1 cellular context compared by ENCODE assay signal in the genomic region with DNA sequence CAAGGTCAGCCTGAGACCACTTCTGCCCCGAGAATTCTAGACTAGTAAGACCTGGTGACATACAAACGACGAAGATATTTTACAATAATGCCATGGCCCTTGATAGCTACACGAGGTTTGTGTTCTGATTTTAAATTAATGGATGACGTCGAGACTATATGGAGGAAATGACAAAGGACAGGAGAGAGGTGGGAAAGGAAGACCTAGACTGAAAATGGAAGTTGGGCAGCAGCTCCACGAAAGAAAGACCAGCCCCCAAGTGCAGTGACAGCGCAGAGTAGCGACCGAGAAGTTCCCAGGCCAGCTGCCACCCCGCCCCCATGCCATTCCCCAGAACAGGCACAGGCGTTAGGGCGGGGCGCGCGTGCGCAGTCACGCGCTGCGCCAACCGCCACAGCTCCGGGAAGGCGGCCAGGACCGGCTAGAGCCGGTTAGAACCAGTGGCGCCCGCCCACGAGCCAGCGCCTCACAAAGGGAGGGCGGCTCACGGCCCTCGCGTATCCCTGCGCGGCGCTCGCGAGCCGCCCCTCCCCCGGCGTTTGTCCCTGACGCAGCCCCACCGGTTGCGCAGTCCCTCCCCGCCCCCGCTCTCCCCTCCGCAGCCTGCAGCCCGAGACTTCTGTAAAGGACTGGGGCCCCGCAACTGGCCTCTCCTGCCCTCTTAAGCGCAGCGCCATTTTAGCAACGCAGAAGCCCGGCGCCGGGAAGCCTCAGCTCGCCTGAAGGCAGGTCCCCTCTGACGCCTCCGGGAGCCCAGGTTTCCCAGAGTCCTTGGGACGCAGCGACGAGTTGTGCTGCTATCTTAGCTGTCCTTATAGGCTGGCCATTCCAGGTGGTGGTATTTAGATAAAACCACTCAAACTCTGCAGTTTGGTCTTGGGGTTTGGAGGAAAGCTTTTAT.
A peak's percentile ranks its signal among the peaks of the same experiment; 100 is the strongest.
TF ChIP-seq lines count a peak whose summit lies in the region.

No MANE protein-coding gene starts in this region.

TF ChIP-seq in K562, 482 proteins besides CTCF, POLR2A, EP300 and RAD21 (continued from another document and continues in another):
- TF ChIP-seq, protein P1, sequence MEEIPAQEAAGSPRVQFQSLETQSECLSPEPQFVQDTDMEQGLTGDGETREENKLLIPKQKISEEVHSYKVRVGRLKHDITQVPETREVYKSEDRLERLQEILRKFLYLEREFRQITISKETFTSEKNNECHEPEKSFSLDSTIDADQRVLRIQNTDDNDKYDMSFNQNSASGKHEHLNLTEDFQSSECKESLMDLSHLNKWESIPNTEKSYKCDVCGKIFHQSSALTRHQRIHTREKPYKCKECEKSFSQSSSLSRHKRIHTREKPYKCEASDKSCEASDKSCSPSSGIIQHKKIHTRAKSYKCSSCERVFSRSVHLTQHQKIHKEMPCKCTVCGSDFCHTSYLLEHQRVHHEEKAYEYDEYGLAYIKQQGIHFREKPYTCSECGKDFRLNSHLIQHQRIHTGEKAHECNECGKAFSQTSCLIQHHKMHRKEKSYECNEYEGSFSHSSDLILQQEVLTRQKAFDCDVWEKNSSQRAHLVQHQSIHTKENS (CRISPR knock-in tag; IDR thresholded peaks at IDR 0.05), result no peak
- TF ChIP-seq POU5F1 (IDR thresholded peaks at IDR 0.05; ENCODE audit: borderline replicate concordance, low read depth, low read length, partially characterized antibody), result no peak
- no peak for TF ChIP-seq KAT7 (CRISPR knock-in tag; IDR thresholded peaks at IDR 0.05; ENCODE audit: borderline replicate concordance)
- TF ChIP-seq CBX5 (IDR thresholded peaks at IDR 0.05; ENCODE audit: borderline replicate concordance, low read depth), result no peak
- TF ChIP-seq, protein P2, sequence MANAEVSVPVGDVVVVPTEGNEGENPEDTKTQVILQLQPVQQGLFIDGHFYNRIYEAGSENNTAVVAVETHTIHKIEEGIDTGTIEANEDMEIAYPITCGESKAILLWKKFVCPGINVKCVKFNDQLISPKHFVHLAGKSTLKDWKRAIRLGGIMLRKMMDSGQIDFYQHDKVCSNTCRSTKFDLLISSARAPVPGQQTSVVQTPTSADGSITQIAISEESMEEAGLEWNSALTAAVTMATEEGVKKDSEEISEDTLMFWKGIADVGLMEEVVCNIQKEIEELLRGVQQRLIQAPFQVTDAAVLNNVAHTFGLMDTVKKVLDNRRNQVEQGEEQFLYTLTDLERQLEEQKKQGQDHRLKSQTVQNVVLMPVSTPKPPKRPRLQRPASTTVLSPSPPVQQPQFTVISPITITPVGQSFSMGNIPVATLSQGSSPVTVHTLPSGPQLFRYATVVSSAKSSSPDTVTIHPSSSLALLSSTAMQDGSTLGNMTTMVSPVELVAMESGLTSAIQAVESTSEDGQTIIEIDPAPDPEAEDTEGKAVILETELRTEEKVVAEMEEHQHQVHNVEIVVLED (CRISPR knock-in tag; IDR thresholded peaks at IDR 0.05), result peak; percentile 78
- peak; percentile 94 for TF ChIP-seq NCOA1 (IDR thresholded peaks at IDR 0.05; ENCODE audit: low read depth)
- TF ChIP-seq ADNP (tag; IDR thresholded peaks at IDR 0.05), result no peak
- TF ChIP-seq, protein P3, sequence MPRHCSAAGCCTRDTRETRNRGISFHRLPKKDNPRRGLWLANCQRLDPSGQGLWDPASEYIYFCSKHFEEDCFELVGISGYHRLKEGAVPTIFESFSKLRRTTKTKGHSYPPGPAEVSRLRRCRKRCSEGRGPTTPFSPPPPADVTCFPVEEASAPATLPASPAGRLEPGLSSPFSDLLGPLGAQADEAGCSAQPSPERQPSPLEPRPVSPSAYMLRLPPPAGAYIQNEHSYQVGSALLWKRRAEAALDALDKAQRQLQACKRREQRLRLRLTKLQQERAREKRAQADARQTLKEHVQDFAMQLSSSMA (CRISPR knock-in tag; IDR thresholded peaks at IDR 0.05), result no peak
- no peak for TF ChIP-seq ZNF764 (CRISPR knock-in tag; IDR thresholded peaks at IDR 0.05; ENCODE audit: low read depth)
- TF ChIP-seq, protein P4, sequence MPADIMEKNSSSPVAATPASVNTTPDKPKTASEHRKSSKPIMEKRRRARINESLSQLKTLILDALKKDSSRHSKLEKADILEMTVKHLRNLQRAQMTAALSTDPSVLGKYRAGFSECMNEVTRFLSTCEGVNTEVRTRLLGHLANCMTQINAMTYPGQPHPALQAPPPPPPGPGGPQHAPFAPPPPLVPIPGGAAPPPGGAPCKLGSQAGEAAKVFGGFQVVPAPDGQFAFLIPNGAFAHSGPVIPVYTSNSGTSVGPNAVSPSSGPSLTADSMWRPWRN (IDR thresholded peaks at IDR 0.05; ENCODE audit: low read depth), result peak; percentile 83
- TF ChIP-seq ZNF707 (CRISPR knock-in tag; conservative IDR thresholded peaks at IDR 0.05), result peak; percentile 22; the same call in 1 of the 2 replicates
- no peak for TF ChIP-seq NFIX (CRISPR knock-in tag; IDR thresholded peaks at IDR 0.05; ENCODE audit: low read depth)
- TF ChIP-seq MXI1 (IDR thresholded peaks at IDR 0.05; ENCODE audit: low read depth, low read length), result peak; percentile 63; the same call in 1 of the 2 replicates
- TF ChIP-seq PCBP2 (IDR thresholded peaks at IDR 0.05; ENCODE audit: low read depth, low read length, poor library complexity, severe bottlenecking), result no peak
- TF ChIP-seq FOXJ2 (tag; IDR thresholded peaks at IDR 0.05), result peak; percentile 74; the same call in 1 of the 2 replicates
- no peak for TF ChIP-seq COPS2 (conservative IDR thresholded peaks at IDR 0.05)
- TF ChIP-seq RB1 (IDR thresholded peaks at IDR 0.05; ENCODE audit: low read depth), result no peak
- TF ChIP-seq, protein P5, sequence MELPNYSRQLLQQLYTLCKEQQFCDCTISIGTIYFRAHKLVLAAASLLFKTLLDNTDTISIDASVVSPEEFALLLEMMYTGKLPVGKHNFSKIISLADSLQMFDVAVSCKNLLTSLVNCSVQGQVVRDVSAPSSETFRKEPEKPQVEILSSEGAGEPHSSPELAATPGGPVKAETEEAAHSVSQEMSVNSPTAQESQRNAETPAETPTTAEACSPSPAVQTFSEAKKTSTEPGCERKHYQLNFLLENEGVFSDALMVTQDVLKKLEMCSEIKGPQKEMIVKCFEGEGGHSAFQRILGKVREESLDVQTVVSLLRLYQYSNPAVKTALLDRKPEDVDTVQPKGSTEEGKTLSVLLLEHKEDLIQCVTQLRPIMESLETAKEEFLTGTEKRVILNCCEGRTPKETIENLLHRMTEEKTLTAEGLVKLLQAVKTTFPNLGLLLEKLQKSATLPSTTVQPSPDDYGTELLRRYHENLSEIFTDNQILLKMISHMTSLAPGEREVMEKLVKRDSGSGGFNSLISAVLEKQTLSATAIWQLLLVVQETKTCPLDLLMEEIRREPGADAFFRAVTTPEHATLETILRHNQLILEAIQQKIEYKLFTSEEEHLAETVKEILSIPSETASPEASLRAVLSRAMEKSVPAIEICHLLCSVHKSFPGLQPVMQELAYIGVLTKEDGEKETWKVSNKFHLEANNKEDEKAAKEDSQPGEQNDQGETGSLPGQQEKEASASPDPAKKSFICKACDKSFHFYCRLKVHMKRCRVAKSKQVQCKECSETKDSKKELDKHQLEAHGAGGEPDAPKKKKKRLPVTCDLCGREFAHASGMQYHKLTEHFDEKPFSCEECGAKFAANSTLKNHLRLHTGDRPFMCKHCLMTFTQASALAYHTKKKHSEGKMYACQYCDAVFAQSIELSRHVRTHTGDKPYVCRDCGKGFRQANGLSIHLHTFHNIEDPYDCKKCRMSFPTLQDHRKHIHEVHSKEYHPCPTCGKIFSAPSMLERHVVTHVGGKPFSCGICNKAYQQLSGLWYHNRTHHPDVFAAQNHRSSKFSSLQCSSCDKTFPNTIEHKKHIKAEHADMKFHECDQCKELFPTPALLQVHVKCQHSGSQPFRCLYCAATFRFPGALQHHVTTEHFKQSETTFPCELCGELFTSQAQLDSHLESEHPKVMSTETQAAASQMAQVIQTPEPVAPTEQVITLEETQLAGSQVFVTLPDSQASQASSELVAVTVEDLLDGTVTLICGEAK (IDR thresholded peaks at IDR 0.05), result no peak
- TF ChIP-seq, protein P5 (CRISPR knock-in tag; IDR thresholded peaks at IDR 0.05), result no peak
- no peak; the same call in 1 of the 2 replicates for TF ChIP-seq ZNF24 (IDR thresholded peaks at IDR 0.05)
- TF ChIP-seq, protein P6, sequence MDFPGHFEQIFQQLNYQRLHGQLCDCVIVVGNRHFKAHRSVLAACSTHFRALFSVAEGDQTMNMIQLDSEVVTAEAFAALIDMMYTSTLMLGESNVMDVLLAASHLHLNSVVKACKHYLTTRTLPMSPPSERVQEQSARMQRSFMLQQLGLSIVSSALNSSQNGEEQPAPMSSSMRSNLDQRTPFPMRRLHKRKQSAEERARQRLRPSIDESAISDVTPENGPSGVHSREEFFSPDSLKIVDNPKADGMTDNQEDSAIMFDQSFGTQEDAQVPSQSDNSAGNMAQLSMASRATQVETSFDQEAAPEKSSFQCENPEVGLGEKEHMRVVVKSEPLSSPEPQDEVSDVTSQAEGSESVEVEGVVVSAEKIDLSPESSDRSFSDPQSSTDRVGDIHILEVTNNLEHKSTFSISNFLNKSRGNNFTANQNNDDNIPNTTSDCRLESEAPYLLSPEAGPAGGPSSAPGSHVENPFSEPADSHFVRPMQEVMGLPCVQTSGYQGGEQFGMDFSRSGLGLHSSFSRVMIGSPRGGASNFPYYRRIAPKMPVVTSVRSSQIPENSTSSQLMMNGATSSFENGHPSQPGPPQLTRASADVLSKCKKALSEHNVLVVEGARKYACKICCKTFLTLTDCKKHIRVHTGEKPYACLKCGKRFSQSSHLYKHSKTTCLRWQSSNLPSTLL (IDR thresholded peaks at IDR 0.05), result no peak
- peak in 1 of 2 experiments; percentile 51; a peak in 2 of 4 replicates for TF ChIP-seq HDAC1 (IDR thresholded peaks at IDR 0.05)
- peak; percentile 66; the same call in 1 of the 2 replicates for TF ChIP-seq SREBF1 (IDR thresholded peaks at IDR 0.05; ENCODE audit: borderline replicate concordance, low read depth, low read length)
- no peak for TF ChIP-seq POLR3G (IDR thresholded peaks at IDR 0.05; ENCODE audit: extremely low read depth, insufficient read length, insufficient replicate concordance)
- TF ChIP-seq ZNF212 (CRISPR knock-in tag; IDR thresholded peaks at IDR 0.05), result no peak; the same call in 1 of the 2 replicates
- no peak for TF ChIP-seq RBM34 (IDR thresholded peaks at IDR 0.05; ENCODE audit: borderline replicate concordance, insufficient read depth, low read length)
- peak; percentile 83 for TF ChIP-seq NFIC (IDR thresholded peaks at IDR 0.05)
- peak; percentile 94 to 95 for TF ChIP-seq NRF1 (conservative IDR thresholded peaks at IDR 0.05 in 1 of 2, IDR thresholded peaks at IDR 0.05 in 1 of 2)
- TF ChIP-seq FOXM1 (IDR thresholded peaks at IDR 0.05; ENCODE audit: low read depth), result no peak
- no peak for TF ChIP-seq FOXM1 (CRISPR knock-in tag; IDR thresholded peaks at IDR 0.05; ENCODE audit: low read depth)
- peak; percentile 85 for TF ChIP-seq NCOR1 (IDR thresholded peaks at IDR 0.05)
- TF ChIP-seq JUN (IDR thresholded peaks at IDR 0.05; ENCODE audit: borderline replicate concordance, low read depth, low read length), result no peak
- TF ChIP-seq JUN (CRISPR knock-in tag; IDR thresholded peaks at IDR 0.05; ENCODE audit: borderline replicate concordance), result peak; percentile 84; the same call in 1 of the 2 replicates
- peak; percentile 88 for TF ChIP-seq SMAD4 (CRISPR knock-in tag; conservative IDR thresholded peaks at IDR 0.05)
- TF ChIP-seq PRMT5 (CRISPR knock-in tag; IDR thresholded peaks at IDR 0.05), result no peak
- TF ChIP-seq SRF (CRISPR knock-in tag; IDR thresholded peaks at IDR 0.05), result peak in 1 of 2 experiments; percentile 79; a peak in 1 of 4 replicates
- no peak for TF ChIP-seq PTRF (tag; IDR thresholded peaks at IDR 0.05)
- TF ChIP-seq ZNF23 (CRISPR knock-in tag; IDR thresholded peaks at IDR 0.05), result no peak
- no peak for TF ChIP-seq SRSF1 (IDR thresholded peaks at IDR 0.05; ENCODE audit: low read depth, low read length)
- no peak for TF ChIP-seq EZH2 (IDR thresholded peaks at IDR 0.05; ENCODE audit: borderline replicate concordance, low read depth, low read length)
- TF ChIP-seq, protein P7, sequence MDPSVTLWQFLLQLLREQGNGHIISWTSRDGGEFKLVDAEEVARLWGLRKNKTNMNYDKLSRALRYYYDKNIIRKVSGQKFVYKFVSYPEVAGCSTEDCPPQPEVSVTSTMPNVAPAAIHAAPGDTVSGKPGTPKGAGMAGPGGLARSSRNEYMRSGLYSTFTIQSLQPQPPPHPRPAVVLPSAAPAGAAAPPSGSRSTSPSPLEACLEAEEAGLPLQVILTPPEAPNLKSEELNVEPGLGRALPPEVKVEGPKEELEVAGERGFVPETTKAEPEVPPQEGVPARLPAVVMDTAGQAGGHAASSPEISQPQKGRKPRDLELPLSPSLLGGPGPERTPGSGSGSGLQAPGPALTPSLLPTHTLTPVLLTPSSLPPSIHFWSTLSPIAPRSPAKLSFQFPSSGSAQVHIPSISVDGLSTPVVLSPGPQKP (CRISPR knock-in tag; IDR thresholded peaks at IDR 0.05), result no peak
